In the genomic region with DNA sequence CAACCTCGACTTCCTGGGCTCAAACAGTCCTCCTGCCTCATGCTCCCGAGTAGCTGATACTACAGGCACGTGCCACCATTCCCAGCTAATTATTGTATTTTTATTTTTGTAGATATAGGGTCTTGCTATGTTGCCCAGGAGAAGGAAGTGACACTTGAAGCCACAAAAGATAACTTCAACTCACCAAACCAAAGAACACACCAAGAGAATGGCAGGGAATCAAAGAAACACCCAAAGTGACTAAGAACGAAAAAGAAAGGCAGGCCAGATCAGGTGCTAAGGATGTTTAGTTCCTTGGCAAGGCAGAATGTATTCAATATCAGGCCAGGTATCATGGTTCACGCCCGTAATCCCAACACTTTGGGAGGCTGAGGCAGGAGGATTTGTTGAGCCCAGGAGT, we compare ENCODE assay signal across 24 cellular contexts. TPM values are rescaled to one million over a fixed set of nuclear protein-coding genes. Genes with fewer than 3 reads are reported as not detected.
DNase-seq lines count a peak whose midpoint lies in the region; ATAC-seq and TF ChIP-seq lines count a peak whose summit lies in the region.
"Had no signal": no experiment of that assay in that cellular context is flagged by ENCODE, and none has a peak within 500 bp of the region (broad histone marks: within the 10 kb centered on the region; RNA-seq: fewer than 3 reads in every experiment).

No MANE protein-coding gene starts in this region.

- peaks cover 11 to 50% (median 25%) of the 10 kb centered on the region in 4 donors for H3K4me1 Mint-ChIP-seq in CD4-positive, CD25-positive, alpha-beta regulatory T cell
- peaks cover 27% of the 10 kb centered on the region for H3K4me1 Mint-ChIP-seq in Calu3 (ENCODE audit: low read depth, unreplicated experiment)
- H3K4me1 Mint-ChIP-seq in activated B cell treated with CpG ODN at 0.5 μM for 24 hours = peaks cover 66% of the 10 kb centered on the region
- H3K4me1 Mint-ChIP-seq in naive B cell = peaks cover 35 to 60% (median 49%) of the 10 kb centered on the region in 3 donors
- H3K4me1 Mint-ChIP-seq in type B pancreatic cell (ENCODE audit: unreplicated experiment) = peaks cover 15% of the 10 kb centered on the region
- H3K4me1 Mint-ChIP-seq: nephron had no signal

- peak overlapping the region in 2 of 3 donors; percentile 59 to 82 for H3K27ac Mint-ChIP-seq in CD4-positive, CD25-positive, alpha-beta regulatory T cell
- H3K27ac Mint-ChIP-seq in Calu3 (ENCODE audit: unreplicated experiment) = peak overlapping the region; percentile 53
- H3K27ac Mint-ChIP-seq in activated B cell treated with CpG ODN at 0.5 μM for 24 hours = peak overlapping the region; percentile 3
- peak overlapping the region in 4 of 6 donors; percentile 76 to 90 (median 82) for H3K27ac Mint-ChIP-seq in naive B cell
- H3K27ac Mint-ChIP-seq in type B pancreatic cell = no peak overlapping the region
- H3K27ac Mint-ChIP-seq: mesothelial cell of epicardium, nephron had no signal

- no peaks in the 10 kb centered on the region for H3K9me3 ChIP-seq in CD4-positive, CD25-positive, alpha-beta regulatory T cell (ENCODE audit: control insufficient read depth in 2 of 2, low read length in 2 of 2)
- H3K9me3 ChIP-seq in body of pancreas = no peaks in the 10 kb centered on the region
- H3K9me3 ChIP-seq: left ventricle myocardium inferior, pancreas, upper lobe of left lung had no signal

- TF ChIP-seq CTCF in Calu3 (IDR thresholded peaks at IDR 0.05; ENCODE audit: unreplicated experiment) (no peak), activated B cell treated with CpG ODN at 0.5 μM for 24 hours (IDR thresholded peaks at IDR 0.05) (no peak), type B pancreatic cell (conservative IDR thresholded peaks at IDR 0.05) (no peak), body of pancreas (IDR thresholded peaks at IDR 0.05) (no peak)

- no peak for TF ChIP-seq POLR2A in body of pancreas (IDR thresholded peaks at IDR 0.05)

- no peaks in the 10 kb centered on the region for H3K36me3 ChIP-seq in CD4-positive, CD25-positive, alpha-beta regulatory T cell (ENCODE audit: control insufficient read depth, insufficient read depth, low read length)
- no peaks in the 10 kb centered on the region for H3K36me3 ChIP-seq in body of pancreas (replicated peaks in 1 of 2; ENCODE audit: insufficient read depth in 1 of 2, low read depth in 2 of 2)
- H3K36me3 ChIP-seq: left ventricle myocardium inferior, pancreas, upper lobe of left lung had no signal

- no peak for ATAC-seq in CD4-positive, CD25-positive, alpha-beta regulatory T cell (ENCODE audit: low read depth in 2 of 2)
- ATAC-seq in activated B cell treated with CpG ODN at 0.5 μM for 24 hours (ENCODE audit: low read depth) = no peak
- no peak for ATAC-seq in naive B cell (ENCODE audit: low read depth in 2 of 2)
- no peak for ATAC-seq in body of pancreas
- ATAC-seq: pancreas had no signal

- peaks cover 28% of the 10 kb centered on the region for H3K4me1 ChIP-seq in CD4-positive, CD25-positive, alpha-beta regulatory T cell (ENCODE audit: control insufficient read depth, insufficient read depth, low read length, poor library complexity, severe bottlenecking)
- peaks cover 5% of the 10 kb centered on the region for H3K4me1 ChIP-seq in body of pancreas

- no TSS peak for BruUV-seq in Calu3 (replicated peaks; lab: Mats Ljungman, UMichigan)

- CTCF ChIA-PET in Calu3 (lab: Charles Lee) = no interaction called here
- CTCF ChIA-PET in activated B cell treated with CpG ODN at 0.5 μM for 24 hours (lab: Charles Lee) = no interaction called here

- no peaks in the 10 kb centered on the region for H3K9me3 Mint-ChIP-seq in CD4-positive, CD25-positive, alpha-beta regulatory T cell
- H3K9me3 Mint-ChIP-seq in Calu3 (ENCODE audit: low read depth, unreplicated experiment) (no peaks in the 10 kb centered on the region), activated B cell treated with CpG ODN at 0.5 μM for 24 hours (no peaks in the 10 kb centered on the region), naive B cell (no peaks in the 10 kb centered on the region), type B pancreatic cell (peaks cover 4% of the 10 kb centered on the region)
- H3K9me3 Mint-ChIP-seq: CD4-positive, alpha-beta memory T cell; nephron had no signal

- peaks cover 1% of the 10 kb centered on the region for H3K27me3 Mint-ChIP-seq in CD4-positive, CD25-positive, alpha-beta regulatory T cell
- H3K27me3 Mint-ChIP-seq in Calu3 (ENCODE audit: unreplicated experiment) (no peaks in the 10 kb centered on the region), activated B cell treated with CpG ODN at 0.5 μM for 24 hours (no peaks in the 10 kb centered on the region), naive B cell (no peaks in the 10 kb centered on the region), type B pancreatic cell (no peaks in the 10 kb centered on the region)
- H3K27me3 Mint-ChIP-seq: CD4-positive, alpha-beta memory T cell had no signal

- no peak overlapping the region for H3K27ac ChIP-seq in CD4-positive, CD25-positive, alpha-beta regulatory T cell (ENCODE audit: insufficient read depth, low read length, poor library complexity, severe bottlenecking)
- H3K27ac ChIP-seq in body of pancreas = no peak overlapping the region
- H3K27ac ChIP-seq: left ventricle myocardium inferior, pancreas, RWPE1, upper lobe of left lung had no signal

- DNase-seq in CD4-positive, CD25-positive, alpha-beta regulatory T cell = peak in 1 of 3 donors; percentile 31
- no peak for DNase-seq in Calu3
- DNase-seq in activated B cell treated with CpG ODN at 0.5 μM for 24 hours = no peak
- no peak for DNase-seq in naive B cell
- no peak for DNase-seq in type B pancreatic cell (ENCODE audit: extremely low spot score, unreplicated experiment)
- DNase-seq in body of pancreas = no peak
- DNase-seq in stimulated activated CD4-positive, alpha-beta T cell treated with anti-CD3 and anti-CD28 coated beads, Interleukin-2, amount 100 ng/mL, for 48 hours = no peak
- DNase-seq: activated CD4-positive, CD25-positive, alpha-beta regulatory T cell treated with anti-CD3 and anti-CD28 coated beads, Interleukin-2, amount 50 U/mL, for 72 hours; CD4-positive, alpha-beta memory T cell; cerebellar nuclear complex; DMS 273 treated with DMSO at 0.1 percent for 48 hours; left ventricle myocardium inferior; NCI-H1694; NCI-H446 treated with DMSO at 0.1 percent for 48 hours; NCI-H82; pancreas; retina; small intestine; stimulated activated CD4-positive, alpha-beta T cell treated with anti-CD3 and anti-CD28 coated beads, Interleukin-1b, Interleukin-23, amount 100 ng/mL, for 48 hours; substantia nigra; upper lobe of left lung had no signal

- H3K36me3 Mint-ChIP-seq in CD4-positive, CD25-positive, alpha-beta regulatory T cell = no peaks in the 10 kb centered on the region
- H3K36me3 Mint-ChIP-seq in Calu3 (ENCODE audit: insufficient read depth, unreplicated experiment) (peaks cover 12% of the 10 kb centered on the region), activated B cell treated with CpG ODN at 0.5 μM for 24 hours (ENCODE audit: low read depth) (no peaks in the 10 kb centered on the region), naive B cell (no peaks in the 10 kb centered on the region), type B pancreatic cell (peaks cover 8% of the 10 kb centered on the region)
- H3K36me3 Mint-ChIP-seq: CD4-positive, alpha-beta memory T cell had no signal

- H3K4me3 Mint-ChIP-seq in CD4-positive, CD25-positive, alpha-beta regulatory T cell = no peak overlapping the region
- H3K4me3 Mint-ChIP-seq in Calu3 (ENCODE audit: low read depth, unreplicated experiment) (no peak overlapping the region), activated B cell treated with CpG ODN at 0.5 μM for 24 hours (no peak overlapping the region), naive B cell (no peak overlapping the region), type B pancreatic cell (no peak overlapping the region)
- H3K4me3 Mint-ChIP-seq: mesothelial cell of epicardium, nephron had no signal

- POLR2A ChIA-PET in activated B cell treated with CpG ODN at 0.5 μM for 24 hours (lab: Charles Lee) = interaction anchor here (0.7 to 7.7 kb wide), 3 partner anchors 11 to 26 kb away, joined by 3 to 287 read pairs (median 277); a partner anchor contains a TSS

- H3K4me3 ChIP-seq in CD4-positive, CD25-positive, alpha-beta regulatory T cell (ENCODE audit: low read depth, low read length) = no peak overlapping the region
- no peak overlapping the region for H3K4me3 ChIP-seq in body of pancreas
- H3K4me3 ChIP-seq: left ventricle myocardium inferior, pancreas, upper lobe of left lung had no signal

- intact Hi-C loops in Calu3 (cut with micrococcal nuclease; ENCODE audit: unreplicated experiment) (no loop called here), activated B cell treated with CpG ODN at 0.5 μM for 24 hours (cut with micrococcal nuclease) (no loop called here), body of pancreas (cut with DNase I) (no loop called here)

- WGBS in body of pancreas, 2 donors = 84 to 96% methylated on average over 6 of the region's 6 CpGs

- no peaks in the 10 kb centered on the region for H3K27me3 ChIP-seq in CD4-positive, CD25-positive, alpha-beta regulatory T cell (ENCODE audit: control insufficient read depth, insufficient read depth, low read length)
- no peaks in the 10 kb centered on the region for H3K27me3 ChIP-seq in body of pancreas
- H3K27me3 ChIP-seq: pancreas, upper lobe of left lung had no signal

RNA-seq across cellular contexts. Expression of a gene that starts 10.1 kb away (rescaled TPM):
- 44.9 TPM for total RNA-seq in CD4-positive, CD25-positive, alpha-beta regulatory T cell
- 1 to 10 TPM; 5.2 to 9.5 (median 8.4) TPM for polyA plus RNA-seq in CD4-positive, CD25-positive, alpha-beta regulatory T cell
- total RNA-seq in Calu3 (2022) = 83.0 and 91.1 TPM in 2 replicates
- total RNA-seq in activated B cell treated with CpG ODN at 0.5 μM for 24 hours = 107 and 126 TPM in 2 replicates
- 10 to 100 TPM in 5 of 6 donors, 1 to 10 TPM in 1; 8.8 to 26.2 (median 18.9) TPM for polyA plus RNA-seq in naive B cell (ENCODE audit: low read depth in 6 of 6)
- total RNA-seq in type B pancreatic cell (ENCODE audit: low replicate concordance) = 55.6 and 103 TPM in 2 replicates
- total RNA-seq in body of pancreas = 10 to 100 TPM; 45.1 to 78.4 TPM

RNA-seq across cellular contexts. Expression of a gene that starts 25.6 kb away (rescaled TPM):
- 10.1 TPM for total RNA-seq in CD4-positive, CD25-positive, alpha-beta regulatory T cell
- 10 to 100 TPM; 20.4 to 38.3 (median 24.2) TPM for polyA plus RNA-seq in CD4-positive, CD25-positive, alpha-beta regulatory T cell
- 27.4 and 28.4 TPM in 2 replicates for total RNA-seq in Calu3 (2022)
- 15.5 and 18.2 TPM in 2 replicates for total RNA-seq in activated B cell treated with CpG ODN at 0.5 μM for 24 hours
- 10 to 100 TPM; 21.0 to 31.9 (median 24.1) TPM for polyA plus RNA-seq in naive B cell (ENCODE audit: low read depth in 6 of 6)
- 19.0 and 21.7 TPM in 2 replicates for total RNA-seq in type B pancreatic cell (ENCODE audit: low replicate concordance)
- total RNA-seq in body of pancreas = 10 to 100 TPM in 1 of 2 donors, 1 to 10 TPM in 1; 6.9 to 15.3 TPM

RNA-seq across cellular contexts. Expression of a gene that starts 25.9 kb away (rescaled TPM):
- 75.5 TPM for total RNA-seq in CD4-positive, CD25-positive, alpha-beta regulatory T cell
- 10 to 100 TPM; 12.5 to 20.8 (median 17.8) TPM for polyA plus RNA-seq in CD4-positive, CD25-positive, alpha-beta regulatory T cell
- 104 and 112 TPM in 2 replicates for total RNA-seq in Calu3 (2022)
- total RNA-seq in activated B cell treated with CpG ODN at 0.5 μM for 24 hours = 115 TPM in 2 replicates
- 10 to 100 TPM in 5 of 6 donors, 1 to 10 TPM in 1; 9.0 to 45.5 (median 25.4) TPM for polyA plus RNA-seq in naive B cell (ENCODE audit: low read depth in 6 of 6)
- total RNA-seq in type B pancreatic cell (ENCODE audit: low replicate concordance) = 53.9 and 66.1 TPM in 2 replicates
- total RNA-seq in body of pancreas = 10 to 100 TPM; 52.7 TPM
